Comparison of ENCODE assay signal across 15 cellular contexts in the genomic region with DNA sequence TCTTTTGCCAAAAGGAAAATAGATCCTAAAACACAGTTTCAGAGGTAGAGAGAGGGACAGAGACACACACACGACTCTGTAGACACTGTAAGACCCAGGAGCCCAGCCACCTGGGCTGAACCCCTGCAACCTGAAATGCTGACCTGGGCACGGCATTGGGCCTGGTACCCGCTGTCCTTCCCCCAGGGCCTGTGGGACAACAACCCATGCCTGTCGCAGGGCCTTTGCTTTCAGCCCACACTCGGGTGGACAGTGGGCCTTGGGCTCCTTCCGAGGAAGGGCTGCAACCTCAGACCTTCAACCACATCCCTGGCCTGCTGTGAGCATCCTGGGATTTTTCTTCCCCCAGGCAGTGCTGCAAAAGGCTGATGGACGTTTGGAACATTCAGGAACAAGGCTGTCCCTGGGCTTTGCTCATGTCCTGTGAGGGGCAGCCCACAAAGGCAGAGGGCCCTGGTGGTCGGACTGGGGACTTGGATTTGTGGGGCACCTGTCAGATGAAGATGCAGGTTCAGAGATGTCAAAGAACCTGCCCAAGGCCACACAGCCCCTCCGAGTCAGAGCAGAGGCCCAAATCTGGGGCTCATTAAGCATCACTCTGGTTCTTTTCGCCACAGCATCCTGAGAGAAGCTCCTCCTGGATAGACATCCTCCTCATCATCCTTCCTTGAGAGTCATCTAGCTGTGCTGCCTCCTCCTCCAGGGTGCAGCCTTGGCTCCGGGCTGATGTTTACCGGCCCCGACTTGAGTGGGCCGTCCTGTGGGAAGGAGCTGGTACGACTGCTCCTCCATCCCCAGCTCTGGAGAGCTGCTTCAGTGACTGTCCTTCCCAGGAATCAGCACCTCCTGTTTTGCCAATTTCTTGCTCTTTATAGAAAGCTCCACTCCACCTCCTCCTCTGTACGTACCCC. TPM values are rescaled to one million over a fixed set of nuclear protein-coding genes. Genes with fewer than 3 reads are reported as not detected.
A peak's percentile ranks its signal among the peaks of the same experiment; 100 is the strongest.
DNase-seq lines count a peak whose midpoint lies in the region; ATAC-seq and TF ChIP-seq lines count a peak whose summit lies in the region.
"Had no signal": no experiment of that assay in that cellular context is flagged by ENCODE, and none has a peak within 500 bp of the region (broad histone marks: within the 10 kb centered on the region; RNA-seq: fewer than 3 reads in every experiment).

No MANE protein-coding gene starts in this region.

- TF ChIP-seq CTCF in progenitor cell of endocrine pancreas (IDR thresholded peaks at IDR 0.05; ENCODE audit: unreplicated experiment) = no peak

- no peak for DNase-seq in activated T-cell treated with anti-CD3 and anti-CD28 coated beads, Interleukin-2, amount 50 U/mL, for 72 hours
- DNase-seq in activated T-cell treated with anti-CD3 and anti-CD28 coated beads, Interleukin-2, amount 50 U/mL, for 24 hours = no peak
- DNase-seq in T-cell (no peak), islet precursor cell (peak; percentile 33), progenitor cell of endocrine pancreas (ENCODE audit: low spot score, unreplicated experiment) (no peak), NCI-H146 treated with DMSO at 0.1 percent for 48 hours (lab: John Stamatoyannopoulos, UW; ENCODE audit: unreplicated experiment) (no peak), NCI-H524 treated with DMSO at 0.1 percent for 48 hours (lab: John Stamatoyannopoulos, UW) (no peak)
- no peak for DNase-seq in stimulated activated CD8-positive, alpha-beta memory T cell treated with anti-CD3 and anti-CD28 coated beads, Interleukin-4, amount 100 ng/mL, for 48 hours
- DNase-seq: 8988T, DND-41, NCI-H1105 treated with DMSO at 0.1 percent for 48 hours, NCI-H187 treated with DMSO at 0.1 percent for 48 hours, NCI-H2171, NCI-H446, NCI-H82 had no signal

- POLR2A ChIA-PET in T-cell (lab: Charles Lee) = no interaction called here

- peaks cover 2 to 10% of the 10 kb centered on the region in 2 donors for H3K36me3 Mint-ChIP-seq in activated T-cell treated with anti-CD3 and anti-CD28 coated beads, Interleukin-2, amount 50 U/mL, for 72 hours (ENCODE audit: insufficient read depth in 2 of 2)
- peaks cover 34% of the 10 kb centered on the region for H3K36me3 Mint-ChIP-seq in activated T-cell treated with anti-CD3 and anti-CD28 coated beads, Interleukin-2, amount 50 U/mL, for 24 hours (ENCODE audit: low read depth)
- H3K36me3 Mint-ChIP-seq in T-cell (peaks cover 42% of the 10 kb centered on the region), progenitor cell of endocrine pancreas (ENCODE audit: insufficient read depth) (peaks cover 38% of the 10 kb centered on the region)

- H3K9me3 Mint-ChIP-seq in activated T-cell treated with anti-CD3 and anti-CD28 coated beads, Interleukin-2, amount 50 U/mL, for 72 hours = no peaks in the 10 kb centered on the region
- no peaks in the 10 kb centered on the region for H3K9me3 Mint-ChIP-seq in activated T-cell treated with anti-CD3 and anti-CD28 coated beads, Interleukin-2, amount 50 U/mL, for 24 hours
- H3K9me3 Mint-ChIP-seq in T-cell = no peaks in the 10 kb centered on the region
- no peaks in the 10 kb centered on the region for H3K9me3 Mint-ChIP-seq in progenitor cell of endocrine pancreas (ENCODE audit: low read depth)

- H3K4me3 Mint-ChIP-seq in activated T-cell treated with anti-CD3 and anti-CD28 coated beads, Interleukin-2, amount 50 U/mL, for 72 hours = no peak overlapping the region
- H3K4me3 Mint-ChIP-seq in activated T-cell treated with anti-CD3 and anti-CD28 coated beads, Interleukin-2, amount 50 U/mL, for 24 hours = no peak overlapping the region
- H3K4me3 Mint-ChIP-seq in T-cell = no peak overlapping the region
- H3K4me3 Mint-ChIP-seq in progenitor cell of endocrine pancreas (ENCODE audit: low read depth) = no peak overlapping the region

- H3K27ac Mint-ChIP-seq in activated T-cell treated with anti-CD3 and anti-CD28 coated beads, Interleukin-2, amount 50 U/mL, for 72 hours = peak overlapping the region; percentile 2
- H3K27ac Mint-ChIP-seq in activated T-cell treated with anti-CD3 and anti-CD28 coated beads, Interleukin-2, amount 50 U/mL, for 24 hours = no peak overlapping the region
- peak overlapping the region; percentile 55 to 88 for H3K27ac Mint-ChIP-seq in T-cell
- peak overlapping the region; percentile 45 for H3K27ac Mint-ChIP-seq in progenitor cell of endocrine pancreas

- CTCF ChIA-PET in T-cell (lab: Charles Lee) = no interaction called here

- H3K27me3 Mint-ChIP-seq in activated T-cell treated with anti-CD3 and anti-CD28 coated beads, Interleukin-2, amount 50 U/mL, for 72 hours (ENCODE audit: low read depth) = no peaks in the 10 kb centered on the region
- no peaks in the 10 kb centered on the region for H3K27me3 Mint-ChIP-seq in activated T-cell treated with anti-CD3 and anti-CD28 coated beads, Interleukin-2, amount 50 U/mL, for 24 hours
- H3K27me3 Mint-ChIP-seq in T-cell (no peaks in the 10 kb centered on the region), progenitor cell of endocrine pancreas (no peaks in the 10 kb centered on the region)

- H3K4me1 Mint-ChIP-seq in activated T-cell treated with anti-CD3 and anti-CD28 coated beads, Interleukin-2, amount 50 U/mL, for 72 hours (ENCODE audit: low read depth) = peaks cover 27% of the 10 kb centered on the region
- H3K4me1 Mint-ChIP-seq in activated T-cell treated with anti-CD3 and anti-CD28 coated beads, Interleukin-2, amount 50 U/mL, for 24 hours (ENCODE audit: low read depth) = peaks cover 24% of the 10 kb centered on the region
- H3K4me1 Mint-ChIP-seq in T-cell = peaks cover 27 to 35% (median 29%) of the 10 kb centered on the region in 3 donors
- H3K4me1 Mint-ChIP-seq in progenitor cell of endocrine pancreas (ENCODE audit: low read depth) = no peaks in the 10 kb centered on the region

- no peak for ATAC-seq in activated T-cell treated with anti-CD3 and anti-CD28 coated beads, Interleukin-2, amount 50 U/mL, for 72 hours (replicated peaks in 1 of 2)
- no peak for ATAC-seq in T-cell (replicated peaks in 1 of 4)

RNA-seq across cellular contexts. Expression of a gene that starts 32.7 kb away (rescaled TPM):
- total RNA-seq in activated T-cell treated with anti-CD3 and anti-CD28 coated beads, Interleukin-2, amount 50 U/mL, for 72 hours = 10 to 100 TPM; 21.1 to 31.0 TPM
- 10 to 100 TPM; 22.1 to 44.9 (median 38.7) TPM for total RNA-seq in T-cell
- total RNA-seq in progenitor cell of endocrine pancreas = 57.0 and 59.1 TPM in 2 replicates

RNA-seq across cellular contexts. Expression of a gene that starts 33.0 kb away (rescaled TPM):
- 10 to 100 TPM; 63.0 to 63.6 TPM for total RNA-seq in activated T-cell treated with anti-CD3 and anti-CD28 coated beads, Interleukin-2, amount 50 U/mL, for 72 hours
- total RNA-seq in T-cell (10 to 100 TPM; 30.6 to 58.2 (median 56.1) TPM), progenitor cell of endocrine pancreas (197 and 198 TPM in 2 replicates)
